9 cellular contexts compared by ENCODE assay signal in the genomic region with DNA sequence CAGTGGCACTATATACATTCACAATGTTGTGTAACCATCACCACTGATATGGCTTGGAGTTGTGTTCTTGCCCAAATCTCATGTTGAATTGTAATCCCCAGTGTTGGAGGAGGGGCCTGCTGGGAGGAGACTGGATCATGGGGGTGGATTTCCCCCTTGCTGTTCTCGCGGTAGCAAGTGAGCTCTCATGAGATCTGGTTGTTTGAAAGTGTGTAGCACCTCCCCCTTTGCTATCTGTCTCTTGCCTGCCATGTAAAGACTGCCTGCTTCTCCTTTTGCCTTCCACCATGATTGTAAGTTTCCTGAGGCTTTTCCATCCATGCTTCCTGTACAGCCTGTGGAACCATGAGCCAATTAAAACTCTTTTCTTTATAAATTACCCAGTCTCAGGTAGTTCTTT. TPM values are rescaled to one million over a fixed set of nuclear protein-coding genes. Genes with fewer than 3 reads are reported as not detected.
"Had no signal": no experiment of that assay in that cellular context is flagged by ENCODE, and none has a peak within 500 bp of the region (broad histone marks: within the 10 kb centered on the region; RNA-seq: fewer than 3 reads in every experiment).

No MANE protein-coding gene starts in this region.

RNA-seq across cellular contexts. Expression of a gene that starts 17.1 kb away (rescaled TPM):
- total RNA-seq: activated naive CD4-positive, alpha-beta T cell treated with anti-CD3 and anti-CD28 coated beads, Interleukin-2, amount 50 U/mL, for 72 hours; activated naive CD8-positive, alpha-beta T cell treated with anti-CD3 and anti-CD28 coated beads for 36 hours; activated naive CD8-positive, alpha-beta T cell treated with anti-CD3 and anti-CD28 coated beads, Interleukin-2, amount 10 ng/mL, durations not matched to agents 7 days and 5 days; activated T-cell treated with anti-CD3 and anti-CD28 coated beads, Interleukin-2, amount 50 U/mL, for 72 hours; activated T-helper 1 cell treated with anti-CD3 and anti-CD28 coated beads, Interleukin-12 subunit alpha, Interleukin-12 subunit beta, Interleukin-2, Interleukin-4 antibody, amounts not matched to agents 30 ng/mL and 10 ng/mL and 1 ng/mL, durations not matched to agents 14 hours and 24 hours and 36 hours; activated T-helper 2 cell treated with anti-CD3 and anti-CD28 coated beads, Interferon-gamma antibody, Interleukin-2, Interleukin-4, amounts not matched to agents 10 μg/mL and 5 μg/mL and 100 μg/mL, durations not matched to agents 14 hours and 24 hours and 36 hours; ascending aorta; cardiac septum; chondrocyte had no signal
